Comparison of ENCODE assay signal across 1 cellular context in genomic region chr3:196969660-196970546, GRCh38.
A peak's percentile ranks its signal among the peaks of the same experiment; 100 is the strongest.
TF ChIP-seq lines count a peak whose summit lies in the region.

No MANE protein-coding gene starts in this region.

TF ChIP-seq in HepG2, 621 proteins besides CTCF, POLR2A, EP300 and RAD21 (continued from another document and continues in another):
- TF ChIP-seq TRIM22 (IDR thresholded peaks at IDR 0.05) (no peak), NCOA2 (CRISPR knock-in tag; IDR thresholded peaks at IDR 0.05) (no peak), POLR2AphosphoS5 (IDR thresholded peaks at IDR 0.05; ENCODE audit: low read depth, low read length) (no peak), ZBTB39 (CRISPR knock-in tag; IDR thresholded peaks at IDR 0.05) (no peak), ZNF646 (CRISPR knock-in tag; IDR thresholded peaks at IDR 0.05) (no peak), SNAPC5 (CRISPR knock-in tag; IDR thresholded peaks at IDR 0.05; ENCODE audit: borderline replicate concordance) (no peak), ETS1 (CRISPR knock-in tag; IDR thresholded peaks at IDR 0.05) (no peak), RARG (CRISPR knock-in tag; IDR thresholded peaks at IDR 0.05; ENCODE audit: low read depth) (no peak), GATA4 (IDR thresholded peaks at IDR 0.05; ENCODE audit: borderline replicate concordance, low read depth) (no peak), ARID3A (IDR thresholded peaks at IDR 0.05; ENCODE audit: low read depth, low read length) (no peak), AGO1 (IDR thresholded peaks at IDR 0.05; ENCODE audit: low read depth, low read length, poor library complexity, severe bottlenecking) (no peak), U2AF2 (IDR thresholded peaks at IDR 0.05; ENCODE audit: low read depth, low read length) (no peak), ZNF44 (CRISPR knock-in tag; IDR thresholded peaks at IDR 0.05) (no peak), ZNF780A (CRISPR knock-in tag; IDR thresholded peaks at IDR 0.05) (no peak), ZNF333 (CRISPR knock-in tag; IDR thresholded peaks at IDR 0.05; ENCODE audit: borderline replicate concordance) (no peak), MED1 (CRISPR knock-in tag; IDR thresholded peaks at IDR 0.05) (peak; percentile 35; the same call in 1 of the 2 replicates), DRAP1 (CRISPR knock-in tag; IDR thresholded peaks at IDR 0.05) (no peak), PCBP2 (optimal IDR thresholded peaks at IDR 0.05; ENCODE audit: low read depth, low read length, poor library complexity, severe bottlenecking) (no peak), ZNF616 (CRISPR knock-in tag; IDR thresholded peaks at IDR 0.05; ENCODE audit: low read depth) (peak; percentile 88; the same call in 1 of the 2 replicates), SOX6 (IDR thresholded peaks at IDR 0.05) (no peak), SOX6 (CRISPR knock-in tag; IDR thresholded peaks at IDR 0.05) (no peak), ZIK1 (CRISPR knock-in tag; IDR thresholded peaks at IDR 0.05; ENCODE audit: borderline replicate concordance, low read depth) (0 out of 2 replicates have a peak, but pooled peaks have one; percentile 22), CEBPB (IDR thresholded peaks at IDR 0.05; ENCODE audit: borderline replicate concordance, low read depth, low read length) (no peak), CSRNP1 (CRISPR knock-in tag; IDR thresholded peaks at IDR 0.05) (no peak), ZFAT (CRISPR knock-in tag; conservative IDR thresholded peaks at IDR 0.05) (no peak), ZFP36L2 (CRISPR knock-in tag; IDR thresholded peaks at IDR 0.05) (no peak), ZNF318 (CRISPR knock-in tag; IDR thresholded peaks at IDR 0.05) (no peak), ZNF414 (CRISPR knock-in tag; IDR thresholded peaks at IDR 0.05) (no peak), PITX1 (CRISPR knock-in tag; IDR thresholded peaks at IDR 0.05) (peak; percentile 51; the same call in 1 of the 2 replicates)
